ENCODE assay signal across 8 cellular contexts in genomic region chr4:102598759-102599379, GRCh38.
DNase-seq lines count a peak whose midpoint lies in the region; ATAC-seq and TF ChIP-seq lines count a peak whose summit lies in the region.

No MANE protein-coding gene starts in this region.

- no peak for DNase-seq in CD8-positive, alpha-beta T cell
- DNase-seq in HT-29 (ENCODE audit: low spot score) = no peak
- no peak for DNase-seq in gastrocnemius medialis
- no peak for DNase-seq in SIG-M5 treated with dmso at 0.1 percent for 504 hours (lab: John Stamatoyannopoulos, UW; ENCODE audit: unreplicated experiment)

- CTCF ChIA-PET in CD8-positive, alpha-beta T cell (lab: Charles Lee) = interaction anchor here (0.9 to 1.5 kb wide), 3 partner anchors 13 to 149 kb away, joined by 3 to 4 read pairs (median 3); no protein-coding TSS in a partner anchor

- POLR2A ChIA-PET in CD8-positive, alpha-beta T cell (lab: Charles Lee) = no interaction called here

- H3K36me3 ChIP-seq in CD8-positive, alpha-beta T cell (ENCODE audit: insufficient read depth, low read length) = peaks cover 40% of the 10 kb centered on the region
- peaks cover 5 to 87% of the 10 kb centered on the region in 2 donors for H3K36me3 ChIP-seq in gastrocnemius medialis

- H3K4me3 Mint-ChIP-seq in CD8-positive, alpha-beta T cell = peak overlapping the region; percentile 24
- H3K4me3 Mint-ChIP-seq in dendritic cell treated with granulocyte-macrophage colony-stimulating factor and Interleukin-4, amounts not matched to agents 40 ng/mL and 50 ng/mL, for 4 days = no peak overlapping the region

- no peaks in the 10 kb centered on the region for H3K9me3 Mint-ChIP-seq in CD8-positive, alpha-beta T cell
- H3K9me3 Mint-ChIP-seq in dendritic cell treated with granulocyte-macrophage colony-stimulating factor and Interleukin-4, amounts not matched to agents 40 ng/mL and 50 ng/mL, for 4 days = no peaks in the 10 kb centered on the region

- intact Hi-C loops in CD8-positive, alpha-beta T cell (cut with DNase I, micrococcal nuclease) = loop anchor here in 1 of 2 experiments (1.0 to 5.0 kb wide), 3 partner anchors 11 to 97 kb away; partner anchors contain the start of gene NFKB1
- intact Hi-C loops in dendritic cell treated with granulocyte-macrophage colony-stimulating factor and Interleukin-4, amounts not matched to agents 40 ng/mL and 50 ng/mL, for 4 days (cut with micrococcal nuclease) = no loop called here
- intact Hi-C loops in gastrocnemius medialis (cut with DNase I; ENCODE audit: low total_unique reads) = no loop called here

- peak overlapping the region; percentile 6 for H3K27ac ChIP-seq in CD8-positive, alpha-beta T cell (ENCODE audit: low read depth, low read length)
- no peak overlapping the region for H3K27ac ChIP-seq in gastrocnemius medialis

- no peaks in the 10 kb centered on the region for H3K27me3 ChIP-seq in CD8-positive, alpha-beta T cell (ENCODE audit: insufficient read depth, low read length)
- no peaks in the 10 kb centered on the region for H3K27me3 ChIP-seq in gastrocnemius medialis

- no peak overlapping the region for H3K4me3 ChIP-seq in CD8-positive, alpha-beta T cell (ENCODE audit: low read depth, low read length)
- no peak overlapping the region for H3K4me3 ChIP-seq in gastrocnemius medialis

- no peak for TF ChIP-seq POLR2A in gastrocnemius medialis (IDR thresholded peaks at IDR 0.05)

- peaks cover 60% of the 10 kb centered on the region for H3K4me1 ChIP-seq in CD8-positive, alpha-beta T cell (ENCODE audit: insufficient read depth, low read length)
- H3K4me1 ChIP-seq in gastrocnemius medialis = no peaks in the 10 kb centered on the region

- H3K36me3 Mint-ChIP-seq in CD8-positive, alpha-beta T cell = peaks cover 85% of the 10 kb centered on the region
- peaks cover 98% of the 10 kb centered on the region for H3K36me3 Mint-ChIP-seq in dendritic cell treated with granulocyte-macrophage colony-stimulating factor and Interleukin-4, amounts not matched to agents 40 ng/mL and 50 ng/mL, for 4 days (ENCODE audit: low read depth)

- no peaks in the 10 kb centered on the region for H3K9me3 ChIP-seq in CD8-positive, alpha-beta T cell (ENCODE audit: low read length)
- H3K9me3 ChIP-seq in gastrocnemius medialis = no peaks in the 10 kb centered on the region

- H3K4me1 Mint-ChIP-seq in CD8-positive, alpha-beta T cell (ENCODE audit: low read depth) = peaks cover 78% of the 10 kb centered on the region
- peaks cover 31% of the 10 kb centered on the region for H3K4me1 Mint-ChIP-seq in dendritic cell treated with granulocyte-macrophage colony-stimulating factor and Interleukin-4, amounts not matched to agents 40 ng/mL and 50 ng/mL, for 4 days (ENCODE audit: low read depth)

- H3K27ac Mint-ChIP-seq in CD8-positive, alpha-beta T cell = peak overlapping the region; percentile 90
- peak overlapping the region; percentile 74 for H3K27ac Mint-ChIP-seq in dendritic cell treated with granulocyte-macrophage colony-stimulating factor and Interleukin-4, amounts not matched to agents 40 ng/mL and 50 ng/mL, for 4 days

- TF ChIP-seq CTCF in CD8-positive, alpha-beta T cell (IDR thresholded peaks at IDR 0.05) = no peak
- no peak for TF ChIP-seq CTCF in gastrocnemius medialis (IDR thresholded peaks at IDR 0.05 in 4 of 5, conservative IDR thresholded peaks at IDR 0.05 in 1 of 5)

- in situ Hi-C loops in gastrocnemius medialis (cut with MboI; ENCODE audit: low sequenced_read_pairs in 4 of 4) = no loop called here

- H3K27me3 Mint-ChIP-seq in CD8-positive, alpha-beta T cell (ENCODE audit: low read depth) = no peaks in the 10 kb centered on the region
- H3K27me3 Mint-ChIP-seq in dendritic cell treated with granulocyte-macrophage colony-stimulating factor and Interleukin-4, amounts not matched to agents 40 ng/mL and 50 ng/mL, for 4 days = no peaks in the 10 kb centered on the region

- ATAC-seq in CD8-positive, alpha-beta T cell = no peak
- ATAC-seq in GM19324 (IDR thresholded peaks at IDR 0.05; ENCODE audit: low FRiP score, unreplicated experiment) (peak; percentile 35), HG03103 (IDR thresholded peaks at IDR 0.05; ENCODE audit: low read depth, unreplicated experiment) (peak; percentile 52), HG02763 (IDR thresholded peaks at IDR 0.05; ENCODE audit: unreplicated experiment) (no peak), gastrocnemius medialis (no peak)

Comparison
In these comparisons a context has a peak if more than half of its experiments do, and no peak if none do; other contexts are left out.
1. ATAC-seq: peak in GM19324 (single experiment) and HG03103 (single experiment); none in CD8-positive, alpha-beta T cell (single experiment), HG02763 (single experiment) and gastrocnemius medialis (0 of 2).